In genomic region chr15:34969340-34970097, GRCh38 we compare ENCODE assay signal across 8 cellular contexts. TPM values are rescaled to one million over a fixed set of nuclear protein-coding genes. Genes with fewer than 3 reads are reported as not detected.
A peak's percentile ranks its signal among the peaks of the same experiment; 100 is the strongest.
DNase-seq lines count a peak whose midpoint lies in the region; ATAC-seq and TF ChIP-seq lines count a peak whose summit lies in the region.

AQR (minus strand) TSS chr15:34969742; CDS start chr15:34969613, 129 bp downstream.

- ATAC-seq in natural killer cell, result peak; percentile 97 to 99 (median 97)

- H3K27me3 Mint-ChIP-seq in natural killer cell (ENCODE audit: low read depth in 2 of 2), result no peaks in the 10 kb centered on the region

- H3K36me3 Mint-ChIP-seq in natural killer cell, result no peaks in the 10 kb centered on the region

- peaks cover 47 to 49% of the 10 kb centered on the region in 2 donors for H3K4me1 Mint-ChIP-seq in natural killer cell

- DNase-seq in ELF-1 (ENCODE audit: low read depth, low spot score) (peak; percentile 96), GOT3 (lab: John Stamatoyannopoulos, UW) (peak; percentile 89), RPMI8226 (peak; percentile 93), fibroblast of mammary gland (ENCODE audit: low read depth) (peak; percentile 99), natural killer cell (peak; percentile 83)
- DNase-seq in activated T-helper 1 cell treated with anti-CD3 and anti-CD28 coated beads, Interleukin-2, amount 50 U/mL, for 16 hours (ENCODE audit: low read depth in 1 of 2, low spot score in 1 of 2), result peak; percentile 78 to 85
- DNase-seq in stimulated activated naive CD4-positive, alpha-beta T cell treated with Interleukin-2 at 50 U/mL for 16 hours (lab: John Stamatoyannopoulos, UW), result peak; percentile 91

- TF ChIP-seq CTCF in LNCAP (IDR thresholded peaks at IDR 0.05) (peak; percentile 84), fibroblast of mammary gland (conservative IDR thresholded peaks at IDR 0.05; ENCODE audit: control insufficient read depth, insufficient read depth, low read depth, low read length) (peak; percentile 94), natural killer cell (IDR thresholded peaks at IDR 0.05) (peak; percentile 99)

- H3K4me3 ChIP-seq in fibroblast of mammary gland (ENCODE audit: control insufficient read depth, low read depth, low read length), result peak within 1 kb of the TSS; percentile 100

- H3K4me3 Mint-ChIP-seq in natural killer cell, result peak within 1 kb of the TSS; percentile 100

- H3K9me3 Mint-ChIP-seq in natural killer cell, result no peaks in the 10 kb centered on the region

- peak within 1 kb of the TSS; percentile 95 to 97 for H3K27ac Mint-ChIP-seq in natural killer cell

- intact Hi-C loops in natural killer cell (cut with micrococcal nuclease), result loop anchor here (1.0 kb wide), 1 partner anchor 18 kb away; no protein-coding TSS in a partner anchor

RNA-seq across cellular contexts. Expression of gene AQR, which starts in this region (rescaled TPM):
- 10 to 100 TPM; 44.8 to 64.4 (median 53.0) TPM for total RNA-seq in natural killer cell

Comparison
In these comparisons a context has a peak if more than half of its experiments do, and no peak if none do; other contexts are left out.
1. Peak in every context shown above with its lines: DNase-seq, ATAC-seq and H3K4me3 ChIP-seq.